ENCODE assay signal across 1 cellular context in the genomic region with DNA sequence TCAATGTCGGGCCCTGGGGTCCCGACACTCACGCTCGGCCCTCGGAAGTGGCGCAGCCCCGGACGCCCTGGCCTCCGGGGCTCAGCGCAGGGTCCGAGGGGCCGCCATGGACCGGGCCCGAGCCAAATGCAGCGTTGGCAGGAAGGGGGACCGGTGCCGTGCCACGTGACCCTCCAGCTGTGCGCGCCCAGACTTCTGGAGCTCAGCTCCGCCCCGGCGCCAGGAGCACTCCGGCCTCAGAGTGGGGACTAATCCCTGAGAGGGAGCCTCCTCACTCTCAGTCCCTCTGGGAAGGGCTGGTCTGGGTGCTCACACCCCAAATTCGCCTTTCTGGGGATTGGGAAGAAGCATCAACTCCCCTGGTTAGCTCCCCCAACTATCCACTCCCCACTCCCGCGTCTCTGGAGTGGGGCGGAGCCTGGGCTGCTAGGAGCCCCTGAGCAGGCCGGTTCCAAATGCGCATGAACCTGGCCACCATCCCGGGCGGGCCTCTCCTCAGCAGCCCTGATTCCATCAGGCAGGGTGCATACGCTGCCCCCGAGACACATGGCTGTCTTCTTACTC.
TF ChIP-seq lines count a peak whose summit lies in the region.

A gene with protein sequence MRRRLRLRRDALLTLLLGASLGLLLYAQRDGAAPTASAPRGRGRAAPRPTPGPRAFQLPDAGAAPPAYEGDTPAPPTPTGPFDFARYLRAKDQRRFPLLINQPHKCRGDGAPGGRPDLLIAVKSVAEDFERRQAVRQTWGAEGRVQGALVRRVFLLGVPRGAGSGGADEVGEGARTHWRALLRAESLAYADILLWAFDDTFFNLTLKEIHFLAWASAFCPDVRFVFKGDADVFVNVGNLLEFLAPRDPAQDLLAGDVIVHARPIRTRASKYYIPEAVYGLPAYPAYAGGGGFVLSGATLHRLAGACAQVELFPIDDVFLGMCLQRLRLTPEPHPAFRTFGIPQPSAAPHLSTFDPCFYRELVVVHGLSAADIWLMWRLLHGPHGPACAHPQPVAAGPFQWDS (minus strand): TSS at position 166 of the 564 bp plus-strand sequence. CDS start 513 bp downstream, outside the sequence.

TF ChIP-seq in K562, 482 proteins besides CTCF, POLR2A, EP300 and RAD21 (continued from another document):
- TF ChIP-seq, protein P1, sequence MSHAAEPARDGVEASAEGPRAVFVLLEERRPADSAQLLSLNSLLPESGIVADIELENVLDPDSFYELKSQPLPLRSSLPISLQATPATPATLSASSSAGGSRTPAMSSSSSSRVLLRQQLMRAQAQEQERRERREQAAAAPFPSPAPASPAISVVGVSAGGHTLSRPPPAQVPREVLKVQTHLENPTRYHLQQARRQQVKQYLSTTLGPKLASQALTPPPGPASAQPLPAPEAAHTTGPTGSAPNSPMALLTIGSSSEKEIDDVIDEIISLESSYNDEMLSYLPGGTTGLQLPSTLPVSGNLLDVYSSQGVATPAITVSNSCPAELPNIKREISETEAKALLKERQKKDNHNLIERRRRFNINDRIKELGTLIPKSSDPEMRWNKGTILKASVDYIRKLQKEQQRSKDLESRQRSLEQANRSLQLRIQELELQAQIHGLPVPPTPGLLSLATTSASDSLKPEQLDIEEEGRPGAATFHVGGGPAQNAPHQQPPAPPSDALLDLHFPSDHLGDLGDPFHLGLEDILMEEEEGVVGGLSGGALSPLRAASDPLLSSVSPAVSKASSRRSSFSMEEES (CRISPR knock-in tag; IDR thresholded peaks at IDR 0.05): peak; percentile 30; the same call in 1 of the 2 replicates
- TF ChIP-seq L3MBTL2 (IDR thresholded peaks at IDR 0.05): 0 out of 2 replicates have a peak, but pooled peaks have one; percentile 16
- TF ChIP-seq, protein P2, sequence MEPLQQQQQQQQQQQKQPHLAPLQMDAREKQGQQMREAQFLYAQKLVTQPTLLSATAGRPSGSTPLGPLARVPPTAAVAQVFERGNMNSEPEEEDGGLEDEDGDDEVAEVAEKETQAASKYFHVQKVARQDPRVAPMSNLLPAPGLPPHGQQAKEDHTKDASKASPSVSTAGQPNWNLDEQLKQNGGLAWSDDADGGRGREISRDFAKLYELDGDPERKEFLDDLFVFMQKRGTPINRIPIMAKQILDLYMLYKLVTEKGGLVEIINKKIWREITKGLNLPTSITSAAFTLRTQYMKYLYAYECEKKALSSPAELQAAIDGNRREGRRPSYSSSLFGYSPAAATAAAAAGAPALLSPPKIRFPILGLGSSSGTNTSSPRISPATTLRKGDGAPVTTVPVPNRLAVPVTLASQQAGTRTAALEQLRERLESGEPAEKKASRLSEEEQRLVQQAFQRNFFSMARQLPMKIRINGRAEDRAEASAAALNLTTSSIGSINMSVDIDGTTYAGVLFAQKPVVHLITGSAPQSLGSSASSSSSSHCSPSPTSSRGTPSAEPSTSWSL (CRISPR knock-in tag; IDR thresholded peaks at IDR 0.05; ENCODE audit: borderline replicate concordance): no peak
- peak; percentile 27; the same call in 1 of the 2 replicates for TF ChIP-seq BHLHE40 (IDR thresholded peaks at IDR 0.05; ENCODE audit: low read length)
- no peak for TF ChIP-seq ZNF589 (CRISPR knock-in tag; IDR thresholded peaks at IDR 0.05; ENCODE audit: low read depth)
- peak; percentile 80 for TF ChIP-seq RAD51 (IDR thresholded peaks at IDR 0.05; ENCODE audit: borderline replicate concordance, low read depth)
- 0 out of 2 replicates have a peak, but pooled peaks have one; percentile 10 for TF ChIP-seq CBFA2T2 (conservative IDR thresholded peaks at IDR 0.05)
- TF ChIP-seq ZNF561 (CRISPR knock-in tag; conservative IDR thresholded peaks at IDR 0.05): no peak
- TF ChIP-seq HDAC1 (IDR thresholded peaks at IDR 0.05): 0 out of 4 replicates have a peak, but pooled peaks of 1 of the 2 experiments have one; percentile 42
